In the genomic region with DNA sequence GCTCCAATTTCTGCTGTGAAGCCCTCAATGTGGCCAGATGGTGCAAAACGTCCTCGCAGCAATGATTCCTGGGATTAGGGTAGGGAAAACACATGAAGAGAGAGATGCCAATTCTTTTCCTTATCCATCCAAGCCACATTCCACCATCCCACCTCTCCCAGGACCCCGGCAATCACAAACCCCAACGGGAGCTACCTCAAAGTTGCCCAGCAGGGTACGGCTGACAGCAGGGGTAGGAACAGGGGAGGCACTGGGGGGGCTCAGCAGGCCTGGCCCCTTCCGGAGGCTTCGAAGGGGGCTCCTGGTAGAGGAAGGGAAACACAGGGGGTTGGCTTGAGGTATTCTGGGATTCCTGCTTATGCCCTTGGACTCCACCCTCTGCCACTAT, we compare ENCODE assay signal across 19 cellular contexts. TPM values are rescaled to one million over a fixed set of nuclear protein-coding genes. Genes with fewer than 3 reads are reported as not detected.
A peak's percentile ranks its signal among the peaks of the same experiment; 100 is the strongest.
DNase-seq lines count a peak whose midpoint lies in the region; ATAC-seq and TF ChIP-seq lines count a peak whose summit lies in the region.
"Had no signal": no experiment of that assay in that cellular context is flagged by ENCODE, and none has a peak within 500 bp of the region (broad histone marks: within the 10 kb centered on the region; RNA-seq: fewer than 3 reads in every experiment).

No MANE protein-coding gene starts in this region.

- no peaks in the 10 kb centered on the region for H3K27me3 Mint-ChIP-seq in activated T-helper 17 cell treated with anti-CD3 and anti-CD28 coated beads, Interleukin-2, amount 50 U/mL, for 72 hours
- H3K27me3 Mint-ChIP-seq in neural crest cell (ENCODE audit: low read depth), result no peaks in the 10 kb centered on the region

- no peak overlapping the region for H3K4me3 Mint-ChIP-seq in activated T-helper 17 cell treated with anti-CD3 and anti-CD28 coated beads, Interleukin-2, amount 50 U/mL, for 72 hours
- H3K4me3 Mint-ChIP-seq in neural crest cell, result peak overlapping the region; percentile 55

- H3K4me3 ChIP-seq in upper lobe of right lung, result no peak overlapping the region
- no peak overlapping the region for H3K4me3 ChIP-seq in sigmoid colon
- H3K4me3 ChIP-seq: MG63 had no signal

- H3K4me1 ChIP-seq in upper lobe of right lung (peaks cover 30% of the 10 kb centered on the region), sigmoid colon (peaks cover 0 to 39% (median 34%) of the 10 kb centered on the region in 4 donors)

- no peaks in the 10 kb centered on the region for H3K9me3 Mint-ChIP-seq in activated T-helper 17 cell treated with anti-CD3 and anti-CD28 coated beads, Interleukin-2, amount 50 U/mL, for 72 hours
- no peaks in the 10 kb centered on the region for H3K9me3 Mint-ChIP-seq in neural crest cell

- H3K36me3 ChIP-seq in upper lobe of right lung (peaks cover 48% of the 10 kb centered on the region), sigmoid colon (peaks cover 29 to 51% (median 37%) of the 10 kb centered on the region in 4 donors)

- TF ChIP-seq EP300 in sigmoid colon (IDR thresholded peaks at IDR 0.05), result no peak

- intact Hi-C loops in upper lobe of right lung (cut with DNase I), result no loop called here
- intact Hi-C loops in Right ventricle myocardium superior (cut with DNase I), result no loop called here
- intact Hi-C loops in sigmoid colon (cut with DNase I), result no loop called here

- H3K27ac ChIP-seq in upper lobe of right lung (no peak overlapping the region), sigmoid colon (no peak overlapping the region)

- H3K9me3 ChIP-seq in upper lobe of right lung, result no peaks in the 10 kb centered on the region
- no peaks in the 10 kb centered on the region for H3K9me3 ChIP-seq in sigmoid colon
- H3K9me3 ChIP-seq: BE2C, MG63 had no signal

- no peak for TF ChIP-seq POLR2A in sigmoid colon (IDR thresholded peaks at IDR 0.05)

- ATAC-seq in activated T-helper 17 cell treated with anti-CD3 and anti-CD28 coated beads, Interleukin-2, amount 50 U/mL, for 72 hours (replicated peaks), result no peak
- ATAC-seq in upper lobe of right lung, result no peak
- no peak for ATAC-seq in Right ventricle myocardium superior (ENCODE audit: poor library complexity)
- ATAC-seq in HG03565 (IDR thresholded peaks at IDR 0.05; ENCODE audit: unreplicated experiment), result no peak
- ATAC-seq: Right ventricle myocardium inferior had no signal

- peak overlapping the region; percentile 32 for H3K27ac Mint-ChIP-seq in activated T-helper 17 cell treated with anti-CD3 and anti-CD28 coated beads, Interleukin-2, amount 50 U/mL, for 72 hours
- H3K27ac Mint-ChIP-seq in neural crest cell (ENCODE audit: unreplicated experiment), result no peak overlapping the region

- 93 to 94% methylated on average over 7 of the region's 7 CpGs for WGBS in sigmoid colon, 2 donors

- peak; percentile 1 for DNase-seq in GM20000 (ENCODE audit: low spot score)
- no peak for DNase-seq in neural crest cell (ENCODE audit: low read depth, low spot score)
- peak; percentile 48 for DNase-seq in upper lobe of right lung
- DNase-seq in Right ventricle myocardium superior, result no peak
- DNase-seq in sigmoid colon, result no peak
- DNase-seq: BE2C, COR-L47, DMS79 treated with DMSO at 0.1 percent for 48 hours, Kasumi-1, MG63, NCI-H1417, NCI-H187, NCI-H446, NCI-H526, OCI-M1, SW 1271 had no signal

- TF ChIP-seq CTCF in GM20000 (IDR thresholded peaks at IDR 0.05; ENCODE audit: extremely low read depth, missing control alignments) (no peak), neural crest cell (conservative IDR thresholded peaks at IDR 0.05) (no peak), upper lobe of right lung (IDR thresholded peaks at IDR 0.05) (no peak), sigmoid colon (IDR thresholded peaks at IDR 0.05) (no peak)

- no peaks in the 10 kb centered on the region for H3K27me3 ChIP-seq in upper lobe of right lung
- no peaks in the 10 kb centered on the region for H3K27me3 ChIP-seq in sigmoid colon
- H3K27me3 ChIP-seq: BE2C, MG63 had no signal

- H3K4me1 Mint-ChIP-seq in activated T-helper 17 cell treated with anti-CD3 and anti-CD28 coated beads, Interleukin-2, amount 50 U/mL, for 72 hours, result peaks cover 18% of the 10 kb centered on the region
- peaks cover 42% of the 10 kb centered on the region for H3K4me1 Mint-ChIP-seq in neural crest cell

- peaks cover 57% of the 10 kb centered on the region for H3K36me3 Mint-ChIP-seq in activated T-helper 17 cell treated with anti-CD3 and anti-CD28 coated beads, Interleukin-2, amount 50 U/mL, for 72 hours (ENCODE audit: low read depth)
- H3K36me3 Mint-ChIP-seq in neural crest cell (ENCODE audit: low read depth), result peaks cover 5% of the 10 kb centered on the region

RNA-seq across cellular contexts. Expression of gene STOML2, which starts 3.4 kb away (rescaled TPM):
- 100 to 1,000 TPM; 117 to 226 TPM for total RNA-seq in activated T-helper 17 cell treated with anti-CD3 and anti-CD28 coated beads, Interleukin-2, amount 50 U/mL, for 72 hours
- 184 and 186 TPM in 2 replicates for total RNA-seq in neural crest cell
- total RNA-seq in upper lobe of right lung, result 59.4 TPM
- 152 TPM for total RNA-seq in Right ventricle myocardium superior
- 100 to 1,000 TPM in 3 of 4 donors, 10 to 100 TPM in 1; 87.2 to 144 (median 116) TPM for total RNA-seq in sigmoid colon
- 100 to 1,000 TPM; 136 to 145 (median 143) TPM for polyA plus RNA-seq in sigmoid colon

RNA-seq across cellular contexts. Expression of gene ATOSB, which starts 9.3 kb away (rescaled TPM):
- total RNA-seq in activated T-helper 17 cell treated with anti-CD3 and anti-CD28 coated beads, Interleukin-2, amount 50 U/mL, for 72 hours, result 10 to 100 TPM; 10.6 to 18.8 TPM
- total RNA-seq in neural crest cell (12.2 and 15.2 TPM in 2 replicates), upper lobe of right lung (20.3 TPM), Right ventricle myocardium superior (12.9 TPM), sigmoid colon (10 to 100 TPM; 10.5 to 22.5 (median 19.1) TPM)
- polyA plus RNA-seq in sigmoid colon, result 10 to 100 TPM; 17.4 to 27.3 (median 25.4) TPM

RNA-seq across cellular contexts. Expression of gene PIGO, which starts 9.9 kb away (rescaled TPM):
- total RNA-seq in activated T-helper 17 cell treated with anti-CD3 and anti-CD28 coated beads, Interleukin-2, amount 50 U/mL, for 72 hours, result 10 to 100 TPM; 15.0 to 16.6 TPM
- total RNA-seq in neural crest cell (24.3 and 28.3 TPM in 2 replicates), upper lobe of right lung (25.2 TPM), Right ventricle myocardium superior (8.2 TPM), sigmoid colon (10 to 100 TPM in 1 of 4 donors, 1 to 10 TPM in 3; 5.9 to 13.6 (median 9.1) TPM)
- 10 to 100 TPM in 2 of 3 donors, 1 to 10 TPM in 1; 3.0 to 23.5 (median 10.9) TPM for polyA plus RNA-seq in sigmoid colon

RNA-seq across cellular contexts. Expression of gene FANCG, which starts 26.6 kb away (rescaled TPM):
- 100 to 1,000 TPM in 1 of 2 donors, 10 to 100 TPM in 1; 94.2 to 124 TPM for total RNA-seq in activated T-helper 17 cell treated with anti-CD3 and anti-CD28 coated beads, Interleukin-2, amount 50 U/mL, for 72 hours
- total RNA-seq in neural crest cell, result 115 and 126 TPM in 2 replicates
- total RNA-seq in upper lobe of right lung, result 9.4 TPM
- total RNA-seq in Right ventricle myocardium superior, result 4.8 TPM
- total RNA-seq in sigmoid colon, result 10 to 100 TPM in 3 of 4 donors, 1 to 10 TPM in 1; 3.2 to 17.0 (median 12.9) TPM
- polyA plus RNA-seq in sigmoid colon, result 10 to 100 TPM in 1 of 3 donors, 1 to 10 TPM in 2; 4.4 to 24.0 (median 5.4) TPM

RNA-seq across cellular contexts. Expression of gene VCP, which starts 33.9 kb away (rescaled TPM):
- total RNA-seq in activated T-helper 17 cell treated with anti-CD3 and anti-CD28 coated beads, Interleukin-2, amount 50 U/mL, for 72 hours, result 100 to 1,000 TPM; 235 to 322 TPM
- 368 and 374 TPM in 2 replicates for total RNA-seq in neural crest cell
- total RNA-seq in upper lobe of right lung, result 185 TPM
- total RNA-seq in Right ventricle myocardium superior, result 217 TPM
- 100 to 1,000 TPM; 107 to 129 (median 115) TPM for total RNA-seq in sigmoid colon
- 100 to 1,000 TPM in 1 of 3 donors, 10 to 100 TPM in 2; 50.5 to 128 (median 62.2) TPM for polyA plus RNA-seq in sigmoid colon

Comparison
In these comparisons a context has a peak if more than half of its experiments do, and no peak if none do; other contexts are left out.
1. DNase-seq: peak in GM20000 (single experiment) and upper lobe of right lung (single experiment); none in neural crest cell (single experiment), Right ventricle myocardium superior (single experiment) and sigmoid colon (single experiment).